8 cellular contexts compared by ENCODE assay signal in genomic region chr1:16145988-16146887, GRCh38. TPM values are rescaled to one million over a fixed set of nuclear protein-coding genes. Genes with fewer than 3 reads are reported as not detected.
DNase-seq lines count a peak whose midpoint lies in the region; FAIRE-seq and TF ChIP-seq lines count a peak whose summit lies in the region.

No MANE protein-coding gene starts in this region.

- peak; percentile 70 for FAIRE-seq in RCC 7860 (lab: Jason Lieb, UNC)

- no peaks in the 10 kb centered on the region for H3K27me3 ChIP-seq in osteoblast (ENCODE audit: insufficient read depth, low read length)

- peaks cover 59% of the 10 kb centered on the region for H3K36me3 ChIP-seq in osteoblast (ENCODE audit: insufficient read depth, low read length)

- H3K4me1 ChIP-seq in osteoblast (ENCODE audit: insufficient read depth, low read length): peaks cover 84% of the 10 kb centered on the region

- peak overlapping the region; percentile 95 for H3K27ac ChIP-seq in osteoblast (ENCODE audit: low read depth, low read length)

- H2AFZ ChIP-seq in osteoblast (ENCODE audit: low read length): no peak overlapping the region

- H4K20me1 ChIP-seq in osteoblast (ENCODE audit: insufficient read depth, low read length): peaks cover 14% of the 10 kb centered on the region

- H3K9me3 ChIP-seq in osteoblast (ENCODE audit: low read depth, low read length): no peaks in the 10 kb centered on the region

- peaks cover 85% of the 10 kb centered on the region for H3K79me2 ChIP-seq in osteoblast (ENCODE audit: insufficient read depth, low read length)

- peak overlapping the region; percentile 43 for H3K4me3 ChIP-seq in fibroblast of mammary gland (ENCODE audit: control insufficient read depth, low read depth, low read length)
- peak overlapping the region; percentile 61 for H3K4me3 ChIP-seq in osteoblast (ENCODE audit: insufficient read depth, low read length)

- DNase-seq in ELF-1 (ENCODE audit: low read depth, low spot score) (peak; percentile 93), RCC 7860 (ENCODE audit: low spot score) (peak; percentile 91), fibroblast of mammary gland (ENCODE audit: low read depth) (peak; percentile 77), osteoblast (ENCODE audit: insufficient read length, low spot score, missing footprints) (peak; percentile 99), NCI-H2171 (lab: John Stamatoyannopoulos, UW) (no peak), NCI-H1694 (lab: John Stamatoyannopoulos, UW) (no peak), NCI-H1048 (lab: John Stamatoyannopoulos, UW) (no peak)
- no peak for DNase-seq in stimulated activated CD4-positive, alpha-beta T cell treated with anti-CD3 and anti-CD28 coated beads, Interleukin-2, amount 100 ng/mL, for 48 hours

- peak overlapping the region; percentile 82 for H3K4me2 ChIP-seq in osteoblast (ENCODE audit: insufficient read depth, low read length)

- TF ChIP-seq CTCF in fibroblast of mammary gland (conservative IDR thresholded peaks at IDR 0.05; ENCODE audit: control insufficient read depth, insufficient read depth, low read depth, low read length): no peak
- TF ChIP-seq CTCF in osteoblast (IDR thresholded peaks at IDR 0.05; ENCODE audit: extremely low read depth, low read depth, low read length): no peak

RNA-seq across cellular contexts. Expression of gene EPHA2, which starts 9.6 kb away (rescaled TPM):
- 13.3 and 21.0 TPM in 2 replicates for total RNA-seq in osteoblast

Comparison
In these comparisons a context has a peak if more than half of its experiments do, and no peak if none do; other contexts are left out.
1. DNase-seq: peak in ELF-1 (single experiment), RCC 7860 (single experiment), fibroblast of mammary gland (single experiment) and osteoblast (single experiment); none in NCI-H2171 (single experiment), NCI-H1694 (single experiment), NCI-H1048 (single experiment) and stimulated activated CD4-positive, alpha-beta T cell treated with anti-CD3 and anti-CD28 coated beads, Interleukin-2, amount 100 ng/mL, for 48 hours (0 of 2).